Comparison of ENCODE assay signal across 8 cellular contexts in genomic region chr12:64611430-64612286, GRCh38. TPM values are rescaled to one million over a fixed set of nuclear protein-coding genes. Genes with fewer than 3 reads are reported as not detected.
DNase-seq lines count a peak whose midpoint lies in the region; ATAC-seq, FAIRE-seq and TF ChIP-seq lines count a peak whose summit lies in the region.

No MANE protein-coding gene starts in this region.

- TF ChIP-seq CTCF in pancreas (IDR thresholded peaks at IDR 0.05) (no peak), GM20000 (IDR thresholded peaks at IDR 0.05; ENCODE audit: extremely low read depth, missing control alignments) (no peak)

- ATAC-seq in pancreas (peak; percentile 53 to 66 (median 61)), GM21360 (IDR thresholded peaks at IDR 0.05; ENCODE audit: unreplicated experiment) (no peak), GM18909 (IDR thresholded peaks at IDR 0.05; ENCODE audit: poor library complexity, unreplicated experiment) (no peak)

- H3K4me3 ChIP-seq in MG63 (peak overlapping the region; percentile 91), pancreas (peak overlapping the region; percentile 86 to 96 (median 90))

- FAIRE-seq in pancreas (lab: Jason Lieb, UNC), result no peak

- peaks cover 21% of the 10 kb centered on the region for H3K36me3 Mint-ChIP-seq in activated T-helper 1 cell treated with anti-CD3 and anti-CD28 coated beads, Interleukin-12 subunit alpha, Interleukin-12 subunit beta, Interleukin-2, Interleukin-4 antibody, amounts not matched to agents 30 ng/mL and 10 ng/mL and 1 ng/mL, durations not matched to agents 14 hours and 24 hours and 36 hours (ENCODE audit: low read depth)

- H3K4me1 ChIP-seq in pancreas, result peaks cover 0 to 12% (median 0%) of the 10 kb centered on the region in 3 donors

- H3K9me3 ChIP-seq in MG63, result no peaks in the 10 kb centered on the region
- H3K9me3 ChIP-seq in pancreas, result no peaks in the 10 kb centered on the region

- H3K9me3 Mint-ChIP-seq in activated T-helper 1 cell treated with anti-CD3 and anti-CD28 coated beads, Interleukin-12 subunit alpha, Interleukin-12 subunit beta, Interleukin-2, Interleukin-4 antibody, amounts not matched to agents 30 ng/mL and 10 ng/mL and 1 ng/mL, durations not matched to agents 14 hours and 24 hours and 36 hours, result no peaks in the 10 kb centered on the region

- 9 to 10% methylated on average over 28 of the region's 28 CpGs for WGBS in pancreas, 2 donors

- H3K27ac Mint-ChIP-seq in activated T-helper 1 cell treated with anti-CD3 and anti-CD28 coated beads, Interleukin-12 subunit alpha, Interleukin-12 subunit beta, Interleukin-2, Interleukin-4 antibody, amounts not matched to agents 30 ng/mL and 10 ng/mL and 1 ng/mL, durations not matched to agents 14 hours and 24 hours and 36 hours, result peak overlapping the region; percentile 89

- DNase-seq in DMS79 treated with DMSO at 0.1 percent for 48 hours (lab: John Stamatoyannopoulos, UW), result peak; percentile 18
- DNase-seq in MG63, result peak; percentile 38
- DNase-seq in activated T-helper 1 cell treated with anti-CD3 and anti-CD28 coated beads, Interleukin-12 subunit alpha, Interleukin-12 subunit beta, Interleukin-2, Interleukin-4 antibody, amounts not matched to agents 30 ng/mL and 10 ng/mL and 1 ng/mL, durations not matched to agents 14 hours and 24 hours and 36 hours (ENCODE audit: low spot score), result peak; percentile 8
- DNase-seq in foreskin melanocyte, result peak; percentile 42
- peak; percentile 34 to 79 (median 54) for DNase-seq in pancreas
- no peak for DNase-seq in GM20000 (ENCODE audit: low spot score)

- intact Hi-C loops in activated T-helper 1 cell treated with anti-CD3 and anti-CD28 coated beads, Interleukin-12 subunit alpha, Interleukin-12 subunit beta, Interleukin-2, Interleukin-4 antibody, amounts not matched to agents 30 ng/mL and 10 ng/mL and 1 ng/mL, durations not matched to agents 14 hours and 24 hours and 36 hours (cut with micrococcal nuclease), result loop anchor here (1.0 to 5.0 kb wide), 4 partner anchors 14 to 1691 kb away; partner anchors contain the start of genes HELB and XPOT
- intact Hi-C loops in pancreas (cut with DNase I), result no loop called here

- H3K27me3 ChIP-seq in MG63 (no peaks in the 10 kb centered on the region), pancreas (no peaks in the 10 kb centered on the region)

- no peaks in the 10 kb centered on the region for H3K36me3 ChIP-seq in MG63
- no peaks in the 10 kb centered on the region for H3K36me3 ChIP-seq in pancreas

- H3K4me1 Mint-ChIP-seq in activated T-helper 1 cell treated with anti-CD3 and anti-CD28 coated beads, Interleukin-12 subunit alpha, Interleukin-12 subunit beta, Interleukin-2, Interleukin-4 antibody, amounts not matched to agents 30 ng/mL and 10 ng/mL and 1 ng/mL, durations not matched to agents 14 hours and 24 hours and 36 hours (ENCODE audit: low read depth), result peaks cover 58% of the 10 kb centered on the region

- peak overlapping the region; percentile 77 to 93 (median 82) for H3K27ac ChIP-seq in pancreas

- peak overlapping the region; percentile 97 for H3K4me3 Mint-ChIP-seq in activated T-helper 1 cell treated with anti-CD3 and anti-CD28 coated beads, Interleukin-12 subunit alpha, Interleukin-12 subunit beta, Interleukin-2, Interleukin-4 antibody, amounts not matched to agents 30 ng/mL and 10 ng/mL and 1 ng/mL, durations not matched to agents 14 hours and 24 hours and 36 hours

- no peaks in the 10 kb centered on the region for H3K27me3 Mint-ChIP-seq in activated T-helper 1 cell treated with anti-CD3 and anti-CD28 coated beads, Interleukin-12 subunit alpha, Interleukin-12 subunit beta, Interleukin-2, Interleukin-4 antibody, amounts not matched to agents 30 ng/mL and 10 ng/mL and 1 ng/mL, durations not matched to agents 14 hours and 24 hours and 36 hours (ENCODE audit: insufficient read depth)

RNA-seq across cellular contexts. Expression of gene RASSF3, which starts 1.4 kb away (rescaled TPM):
- 10.1 and 10.3 TPM in 2 replicates for total RNA-seq in MG63 (2014; rRNA removed; shearing (Covaris generic); ENCODE audit: low replicate concordance)
- 37.1 and 38.3 TPM in 2 replicates for total RNA-seq in activated T-helper 1 cell treated with anti-CD3 and anti-CD28 coated beads, Interleukin-12 subunit alpha, Interleukin-12 subunit beta, Interleukin-2, Interleukin-4 antibody, amounts not matched to agents 30 ng/mL and 10 ng/mL and 1 ng/mL, durations not matched to agents 14 hours and 24 hours and 36 hours
- total RNA-seq in pancreas, result 10 to 100 TPM; 13.7 to 36.5 (median 22.6) TPM
- 1 to 10 TPM; 5.2 to 8.6 TPM for polyA plus RNA-seq in pancreas

Comparison
In these comparisons a context has a peak if more than half of its experiments do, and no peak if none do; other contexts are left out.
1. ATAC-seq: peak in pancreas (4 of 4); none in GM21360 (single experiment) and GM18909 (single experiment).